In genomic region chr20:19784511-19785172, GRCh38 we compare ENCODE assay signal across 9 cellular contexts. TPM values are rescaled to one million over a fixed set of nuclear protein-coding genes. Genes with fewer than 3 reads are reported as not detected.
A peak's percentile ranks its signal among the peaks of the same experiment; 100 is the strongest.
DNase-seq lines count a peak whose midpoint lies in the region; ATAC-seq lines count a peak whose summit lies in the region.
"Had no signal": no experiment of that assay in that cellular context is flagged by ENCODE, and none has a peak within 500 bp of the region (broad histone marks: within the 10 kb centered on the region; RNA-seq: fewer than 3 reads in every experiment).

No MANE protein-coding gene starts in this region.

- intact Hi-C loops in left ventricle myocardium superior (cut with micrococcal nuclease): loop anchor here (5.0 to 10.0 kb wide), 2 partner anchors 90 to 213 kb away; no protein-coding TSS in a partner anchor

- peak; percentile 88 for DNase-seq in DMS79 treated with DMSO at 0.1 percent for 48 hours (lab: John Stamatoyannopoulos, UW)
- peak; percentile 74 for DNase-seq in HK-2 (ENCODE audit: unreplicated experiment)
- peak; percentile 86 for DNase-seq in NCI-H748 (lab: John Stamatoyannopoulos, UW; ENCODE audit: unreplicated experiment)
- peak in 43 of 56 donors; percentile 7 to 92 (median 35) for DNase-seq in amygdala (lab: John Stamatoyannopoulos, UW)
- DNase-seq in left ventricle myocardium superior: peak; percentile 67
- DNase-seq in renal cortical epithelial cell (ENCODE audit: low read depth): peak; percentile 80

- ATAC-seq in left ventricle myocardium superior (peak; percentile 75), GM18498 (IDR thresholded peaks at IDR 0.05; ENCODE audit: unreplicated experiment) (no peak), HG02970 (IDR thresholded peaks at IDR 0.05; ENCODE audit: low FRiP score, unreplicated experiment) (no peak)

RNA-seq across cellular contexts. Expression of gene RIN2, which starts 26.6 kb away (rescaled TPM):
- total RNA-seq in left ventricle myocardium superior (64.0 TPM), renal cortical epithelial cell (56.1 and 80.6 TPM in 2 replicates)
- total RNA-seq: activated naive CD4-positive, alpha-beta T cell treated with anti-CD3 and anti-CD28 coated beads, Interleukin-2, amount 50 U/mL, for 72 hours had no signal

Comparison
In these comparisons a context has a peak if more than half of its experiments do, and no peak if none do; other contexts are left out.
1. DNase-seq: peak in every context shown above with its lines; median percentile 88 in DMS79 treated with DMSO at 0.1 percent for 48 hours; 86 in NCI-H748; 80 in renal cortical epithelial cell; 74 in HK-2; 67 in left ventricle myocardium superior; 35 in amygdala.